Comparison of ENCODE assay signal across 8 cellular contexts in the genomic region with DNA sequence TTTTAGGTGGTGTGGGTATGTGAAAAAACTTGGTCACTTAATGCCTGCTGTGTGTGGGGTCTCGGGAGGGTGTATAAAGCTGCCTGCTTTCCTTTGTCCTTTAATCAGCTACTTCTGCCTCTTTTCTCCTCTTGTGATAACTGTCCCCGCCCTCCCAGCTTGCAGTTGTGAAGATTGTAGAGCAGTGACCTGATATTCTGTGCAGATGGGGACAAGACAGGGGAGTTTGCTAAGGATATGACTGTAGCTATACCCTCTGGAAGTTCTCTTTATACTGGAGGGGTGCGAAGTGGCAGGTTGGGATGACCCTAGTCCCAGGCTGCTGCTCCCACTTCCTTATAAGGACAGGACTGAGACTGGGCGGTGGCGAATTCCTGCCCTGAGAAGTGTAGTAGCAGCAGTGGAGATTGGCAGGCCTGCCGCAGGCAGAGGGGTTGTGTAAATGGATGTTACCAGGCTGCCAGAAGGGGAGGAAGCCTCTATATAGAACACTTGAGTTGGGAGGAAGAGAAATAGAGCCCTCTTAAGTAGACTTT. TPM values are rescaled to one million over a fixed set of nuclear protein-coding genes. Genes with fewer than 3 reads are reported as not detected.
DNase-seq lines count a peak whose midpoint lies in the region; ATAC-seq, FAIRE-seq and TF ChIP-seq lines count a peak whose summit lies in the region.

No MANE protein-coding gene starts in this region.

- H3K9me3 Mint-ChIP-seq in stimulated activated naive CD8-positive, alpha-beta T cell treated with anti-CD3 and anti-CD28 coated beads, Interleukin-15, Interleukin-2, amounts not matched to agents 100 ng/mL and 50 ng/mL, for 24 hours: no peaks in the 10 kb centered on the region

- peaks cover 21 to 45% of the 10 kb centered on the region in 2 donors for H3K4me1 ChIP-seq in left lung

- H3K4me1 Mint-ChIP-seq in stimulated activated naive CD8-positive, alpha-beta T cell treated with anti-CD3 and anti-CD28 coated beads, Interleukin-15, Interleukin-2, amounts not matched to agents 100 ng/mL and 50 ng/mL, for 24 hours (ENCODE audit: low read depth): peaks cover 45% of the 10 kb centered on the region

- peaks cover 0 to 47% of the 10 kb centered on the region in 2 donors for H3K36me3 ChIP-seq in left lung

- peak overlapping the region; percentile 88 for H3K27ac Mint-ChIP-seq in stimulated activated naive CD8-positive, alpha-beta T cell treated with anti-CD3 and anti-CD28 coated beads, Interleukin-15, Interleukin-2, amounts not matched to agents 100 ng/mL and 50 ng/mL, for 24 hours

- peaks cover 59% of the 10 kb centered on the region for H3K36me3 Mint-ChIP-seq in stimulated activated naive CD8-positive, alpha-beta T cell treated with anti-CD3 and anti-CD28 coated beads, Interleukin-15, Interleukin-2, amounts not matched to agents 100 ng/mL and 50 ng/mL, for 24 hours (ENCODE audit: low read depth)

- ATAC-seq in left lung: peak; percentile 74
- ATAC-seq in GM18519 (IDR thresholded peaks at IDR 0.05; ENCODE audit: low FRiP score, unreplicated experiment): no peak

- H3K27me3 ChIP-seq in dorsolateral prefrontal cortex (no peaks in the 10 kb centered on the region), left lung (no peaks in the 10 kb centered on the region)

- no peak for FAIRE-seq in HTR-8/SVneo (lab: Jason Lieb, UNC)

- H3K27ac ChIP-seq in dorsolateral prefrontal cortex (peak overlapping the region; percentile 60 to 97 (median 92)), left lung (peak overlapping the region; percentile 94 to 97)

- peak overlapping the region; percentile 98 for H3K4me3 Mint-ChIP-seq in stimulated activated naive CD8-positive, alpha-beta T cell treated with anti-CD3 and anti-CD28 coated beads, Interleukin-15, Interleukin-2, amounts not matched to agents 100 ng/mL and 50 ng/mL, for 24 hours

- DNase-seq in DMS 273 (lab: John Stamatoyannopoulos, UW; ENCODE audit: unreplicated experiment): peak; percentile 80
- DNase-seq in HTR-8/SVneo (ENCODE audit: insufficient read length, low spot score): peak; percentile 45
- DNase-seq in SK-N-DZ (ENCODE audit: low spot score): peak; percentile 76
- DNase-seq in dorsolateral prefrontal cortex: peak in 9 of 10 donors; percentile 33 to 62 (median 48)
- DNase-seq in left lung: peak; percentile 89 to 91
- no peak for DNase-seq in OCI-M2 (lab: John Stamatoyannopoulos, UW; ENCODE audit: unreplicated experiment)

- H3K4me3 ChIP-seq in dorsolateral prefrontal cortex (peak overlapping the region; percentile 56 to 95 (median 85)), left lung (peak overlapping the region; percentile 47 to 88)

- TF ChIP-seq CTCF in dorsolateral prefrontal cortex (IDR thresholded peaks at IDR 0.05 in 54 of 56, conservative IDR thresholded peaks at IDR 0.05 in 2 of 56; ENCODE audit: low read depth in 1 of 56, partially characterized antibody in 56 of 56) (no peak), left lung (IDR thresholded peaks at IDR 0.05) (no peak)

- H3K27me3 Mint-ChIP-seq in stimulated activated naive CD8-positive, alpha-beta T cell treated with anti-CD3 and anti-CD28 coated beads, Interleukin-15, Interleukin-2, amounts not matched to agents 100 ng/mL and 50 ng/mL, for 24 hours: no peaks in the 10 kb centered on the region

- H3K9me3 ChIP-seq in left lung: no peaks in the 10 kb centered on the region

- intact Hi-C loops in dorsolateral prefrontal cortex (cut with DNase I) (loop anchor here (2.0 kb wide), 4 partner anchors 30 to 64 kb away; a partner anchor contains a TSS), left lung (cut with DNase I) (no loop called here)

RNA-seq across cellular contexts. Expression of a gene that starts 0.8 kb away (rescaled TPM):
- 987 and 1,003 TPM in 2 replicates for polyA plus RNA-seq in SK-N-DZ (2014; cell fraction: cytosol; rRNA removed)
- polyA plus RNA-seq in SK-N-DZ (2014; cell fraction: nucleus; rRNA removed): 395 and 729 TPM in 2 replicates
- 100 to 1,000 TPM; 295 to 716 (median 377) TPM for total RNA-seq in dorsolateral prefrontal cortex
- 1,000 to 10,000 TPM; 1,768 to 1,773 TPM for total RNA-seq in left lung

RNA-seq across cellular contexts. Expression of a gene that starts 6.6 kb away (rescaled TPM):
- 234 and 235 TPM in 2 replicates for polyA plus RNA-seq in SK-N-DZ (2014; cell fraction: cytosol; rRNA removed)
- polyA plus RNA-seq in SK-N-DZ (2014; cell fraction: nucleus; rRNA removed): 153 and 192 TPM in 2 replicates
- total RNA-seq in dorsolateral prefrontal cortex (100 to 1,000 TPM in 116 of 120 experiments, 10 to 100 TPM in 4; 75.7 to 236 (median 160) TPM), left lung (10 to 100 TPM; 32.6 to 43.1 TPM)

RNA-seq across cellular contexts. Expression of a gene that starts 30.3 kb away (rescaled TPM):
- polyA plus RNA-seq in SK-N-DZ (2014; cell fraction: cytosol; rRNA removed): 37.5 and 42.6 TPM in 2 replicates
- polyA plus RNA-seq in SK-N-DZ (2014; cell fraction: nucleus; rRNA removed): 113 and 170 TPM in 2 replicates
- total RNA-seq in dorsolateral prefrontal cortex: 100 to 1,000 TPM; 144 to 252 (median 196) TPM
- total RNA-seq in left lung: 10 to 100 TPM; 84.3 to 84.9 TPM

RNA-seq across cellular contexts. Expression of a gene that starts 30.9 kb away (rescaled TPM):
- polyA plus RNA-seq in SK-N-DZ (2014; cell fraction: cytosol; rRNA removed): 52.5 and 91.4 TPM in 2 replicates
- 56.6 and 68.2 TPM in 2 replicates for polyA plus RNA-seq in SK-N-DZ (2014; cell fraction: nucleus; rRNA removed)
- 10 to 100 TPM; 32.5 to 86.2 (median 56.5) TPM for total RNA-seq in dorsolateral prefrontal cortex
- total RNA-seq in left lung: 100 to 1,000 TPM; 102 to 116 TPM

RNA-seq across cellular contexts. Expression of a gene that starts 40.9 kb away (rescaled TPM):
- polyA plus RNA-seq in SK-N-DZ (2014; cell fraction: cytosol; rRNA removed): 4.9 and 5.9 TPM in 2 replicates
- 5.0 and 5.6 TPM in 2 replicates for polyA plus RNA-seq in SK-N-DZ (2014; cell fraction: nucleus; rRNA removed)
- total RNA-seq in dorsolateral prefrontal cortex (10 to 100 TPM in 25 of 120 experiments, 1 to 10 TPM in 95; 4.3 to 14.7 (median 8.4) TPM), left lung (1 to 10 TPM; 6.0 to 8.7 TPM)

Comparison
In these comparisons a context has a peak if more than half of its experiments do, and no peak if none do; other contexts are left out.
1. intact Hi-C loops: an anchor here in dorsolateral prefrontal cortex (2.0 kb wide); none called in left lung.